ENCODE assay signal across 12 cellular contexts in the genomic region with DNA sequence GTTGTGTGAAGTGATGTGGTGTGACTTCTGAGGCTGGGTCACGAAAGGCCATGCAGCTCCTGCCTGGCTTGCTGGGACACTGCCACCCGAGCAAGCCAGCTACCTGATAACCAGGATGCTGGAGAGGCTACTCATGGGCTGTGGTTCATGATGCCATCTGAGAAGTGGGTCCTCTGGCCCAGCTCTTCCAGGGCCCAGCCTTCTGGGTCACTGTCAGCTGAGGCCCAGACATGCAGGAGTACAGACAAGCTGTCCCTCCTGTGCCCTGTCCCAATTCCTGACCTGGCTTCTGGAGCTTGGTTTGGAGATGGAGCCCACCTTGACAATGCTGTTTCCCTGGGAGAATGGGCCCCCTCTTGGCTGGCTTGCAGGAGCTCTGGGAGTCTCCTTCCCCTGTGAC.
A peak's percentile ranks its signal among the peaks of the same experiment; 100 is the strongest.
DNase-seq lines count a peak whose midpoint lies in the region; ATAC-seq, FAIRE-seq and TF ChIP-seq lines count a peak whose summit lies in the region.
"Had no signal": no experiment of that assay in that cellular context is flagged by ENCODE, and none has a peak within 500 bp of the region (broad histone marks: within the 10 kb centered on the region; RNA-seq: fewer than 3 reads in every experiment).

No MANE protein-coding gene starts in this region.

- H3K4me2 ChIP-seq in PC-3 (ENCODE audit: low read length) = peak overlapping the region; percentile 100; the same call in 1 of the 2 replicates
- H3K4me2 ChIP-seq in endothelial cell of umbilical vein (ENCODE audit: insufficient read depth, low read length) = peak overlapping the region; percentile 53
- peak overlapping the region; percentile 90 for H3K4me2 ChIP-seq in smooth muscle cell

- peak overlapping the region; percentile 89 for H3K4me3 Mint-ChIP-seq in T-helper 2 cell treated with Interferon-gamma antibody and Interleukin-4, amounts not matched to agents 5 μg/mL and 100 μg/mL, for 36 hours
- no peak overlapping the region for H3K4me3 Mint-ChIP-seq in activated CD4-positive, alpha-beta memory T cell treated with anti-CD3 and anti-CD28 coated beads, Interleukin-2, amount 10 ng/mL, durations not matched to agents 7 days and 5 days

- no peaks in the 10 kb centered on the region for H3F3A ChIP-seq in PC-3 (ENCODE audit: low read length, unreplicated experiment)
- no peaks in the 10 kb centered on the region for H3F3A ChIP-seq in smooth muscle cell (ENCODE audit: low read depth)

- H3K9me3 Mint-ChIP-seq in T-helper 2 cell treated with Interferon-gamma antibody and Interleukin-4, amounts not matched to agents 5 μg/mL and 100 μg/mL, for 36 hours = no peaks in the 10 kb centered on the region
- H3K9me3 Mint-ChIP-seq in activated CD4-positive, alpha-beta memory T cell treated with anti-CD3 and anti-CD28 coated beads, Interleukin-2, amount 10 ng/mL, durations not matched to agents 7 days and 5 days = no peaks in the 10 kb centered on the region
- H3K9me3 Mint-ChIP-seq: WTC11 had no signal

- no peaks in the 10 kb centered on the region for H3K9me1 ChIP-seq in endothelial cell of umbilical vein (replicated peaks; ENCODE audit: control insufficient read depth, extremely low read depth, insufficient read depth, low read length)

- H3K36me3 Mint-ChIP-seq in T-helper 2 cell treated with Interferon-gamma antibody and Interleukin-4, amounts not matched to agents 5 μg/mL and 100 μg/mL, for 36 hours (ENCODE audit: low read depth) = no peaks in the 10 kb centered on the region
- H3K36me3 Mint-ChIP-seq in activated CD4-positive, alpha-beta memory T cell treated with anti-CD3 and anti-CD28 coated beads, Interleukin-2, amount 10 ng/mL, durations not matched to agents 7 days and 5 days (ENCODE audit: low read depth) = no peaks in the 10 kb centered on the region
- H3K36me3 Mint-ChIP-seq: WTC11 had no signal

- no peak overlapping the region for H3K27ac Mint-ChIP-seq in T-helper 2 cell treated with Interferon-gamma antibody and Interleukin-4, amounts not matched to agents 5 μg/mL and 100 μg/mL, for 36 hours
- no peak overlapping the region for H3K27ac Mint-ChIP-seq in activated CD4-positive, alpha-beta memory T cell treated with anti-CD3 and anti-CD28 coated beads, Interleukin-2, amount 10 ng/mL, durations not matched to agents 7 days and 5 days
- H3K27ac Mint-ChIP-seq: WTC11 had no signal

- no peak for TF ChIP-seq POLR2A in endothelial cell of umbilical vein (IDR thresholded peaks at IDR 0.05; ENCODE audit: low read depth, low read length)

- BruUV-seq in PC-3 (replicated peaks; lab: Mats Ljungman, UMichigan) (no TSS peak), endothelial cell of umbilical vein (replicated peaks; lab: Mats Ljungman, UMichigan) (no TSS peak)

- no peak for DNase-seq in T-helper 2 cell treated with Interferon-gamma antibody and Interleukin-4, amounts not matched to agents 5 μg/mL and 100 μg/mL, for 36 hours (ENCODE audit: low spot score)
- DNase-seq in T-helper 2 cell = no peak
- DNase-seq in PC-3 = no peak
- DNase-seq in endothelial cell of umbilical vein (ENCODE audit: low read depth, low spot score) = no peak
- DNase-seq in smooth muscle cell (lab: John Stamatoyannopoulos, UW; ENCODE audit: unreplicated experiment) = no peak
- DNase-seq in activated CD4-positive, alpha-beta memory T cell treated with anti-CD3 and anti-CD28 coated beads, Interleukin-2, amount 10 ng/mL, durations not matched to agents 7 days and 5 days = no peak
- DNase-seq: activated effector memory CD4-positive, alpha-beta T cell treated with Interleukin-2 at 50 U/mL for 16 hours had no signal

- H3K27me3 ChIP-seq in PC-3 (ENCODE audit: low read length) (no peaks in the 10 kb centered on the region), endothelial cell of umbilical vein (ENCODE audit: control insufficient read depth in 2 of 2, insufficient read depth in 2 of 2, low read length in 2 of 2) (no peaks in the 10 kb centered on the region), smooth muscle cell (ENCODE audit: low read depth) (no peaks in the 10 kb centered on the region)

- dilution Hi-C loops in endothelial cell of umbilical vein (cut with MboI; ENCODE audit: extremely low pct_ligation_motif_present, low sequenced_read_pairs) = no loop called here

- H3K4me3 ChIP-seq in PC-3 (ENCODE audit: low read length) (peak overlapping the region; percentile 87; the same call in 1 of the 2 replicates), endothelial cell of umbilical vein (replicated peaks in 1 of 3; ENCODE audit: insufficient read depth in 1 of 3, low read depth in 1 of 3, low read length in 3 of 3) (no peak overlapping the region), smooth muscle cell (peak overlapping the region; percentile 69)

- H3K4me1 Mint-ChIP-seq in T-helper 2 cell treated with Interferon-gamma antibody and Interleukin-4, amounts not matched to agents 5 μg/mL and 100 μg/mL, for 36 hours (ENCODE audit: low read depth) = peaks cover 6% of the 10 kb centered on the region
- peaks cover 15% of the 10 kb centered on the region for H3K4me1 Mint-ChIP-seq in activated CD4-positive, alpha-beta memory T cell treated with anti-CD3 and anti-CD28 coated beads, Interleukin-2, amount 10 ng/mL, durations not matched to agents 7 days and 5 days

- H3K27ac ChIP-seq in PC-3 (ENCODE audit: low read length) (no peak overlapping the region), endothelial cell of umbilical vein (ENCODE audit: insufficient read depth, low read depth, low read length) (no peak overlapping the region), smooth muscle cell (ENCODE audit: low read depth) (peak overlapping the region; percentile 56)
- H3K27ac ChIP-seq: neutrophil had no signal

- H3K4me1 ChIP-seq in PC-3 (ENCODE audit: insufficient read depth, low read length) (0 out of 2 replicates have a peak, but pooled peaks cover 4% of the 10 kb centered on the region), endothelial cell of umbilical vein (ENCODE audit: control insufficient read depth, extremely low read depth, insufficient read depth, low read length) (peaks cover 3% of the 10 kb centered on the region), smooth muscle cell (ENCODE audit: low read depth) (peaks cover 4% of the 10 kb centered on the region)

- H3K9me3 ChIP-seq in PC-3 (ENCODE audit: low read length) (no peaks in the 10 kb centered on the region), endothelial cell of umbilical vein (replicated peaks; ENCODE audit: control insufficient read depth, insufficient read depth, low read length) (no peaks in the 10 kb centered on the region), smooth muscle cell (replicated peaks; ENCODE audit: low read depth) (no peaks in the 10 kb centered on the region)
- H3K9me3 ChIP-seq: neutrophil had no signal

- H3K79me2 ChIP-seq in PC-3 (ENCODE audit: low read length) (no peaks in the 10 kb centered on the region), endothelial cell of umbilical vein (ENCODE audit: control insufficient read depth, insufficient read depth, low read length) (no peaks in the 10 kb centered on the region), smooth muscle cell (ENCODE audit: low read depth) (no peaks in the 10 kb centered on the region)

- H4K20me1 ChIP-seq in PC-3 (ENCODE audit: low read length) (no peaks in the 10 kb centered on the region), endothelial cell of umbilical vein (replicated peaks; ENCODE audit: control insufficient read depth, extremely low read depth, insufficient read depth, low read length) (no peaks in the 10 kb centered on the region), smooth muscle cell (ENCODE audit: low read depth) (no peaks in the 10 kb centered on the region)

- POLR2A ChIA-PET in PC-3 (lab: Charles Lee; ENCODE audit: unreplicated experiment) (interaction anchor here (0.6 kb wide), 1 partner anchor 33 kb away, joined by 5 read pairs; no protein-coding TSS in a partner anchor), endothelial cell of umbilical vein (lab: Charles Lee) (interaction anchor here (0.9 to 1.0 kb wide), 2 partner anchors 122 to 123 kb away, joined by 3 read pairs; partner anchors contain the start of gene FAM83D)
- POLR2A ChIA-PET in activated CD4-positive, alpha-beta memory T cell treated with anti-CD3 and anti-CD28 coated beads, Interleukin-2, amount 10 ng/mL, durations not matched to agents 7 days and 5 days (lab: Charles Lee) = interaction anchor here (0.8 to 2.0 kb wide), 10 partner anchors 8 to 400 kb away, joined by 3 to 10 read pairs (median 3); partner anchors contain the start of genes DHX35 and FAM83D

- ATAC-seq in PC-3 = no peak
- ATAC-seq in GM19351 (IDR thresholded peaks at IDR 0.05; ENCODE audit: unreplicated experiment) = no peak
- ATAC-seq in HG02610 (IDR thresholded peaks at IDR 0.05; ENCODE audit: unreplicated experiment) = no peak

- no peaks in the 10 kb centered on the region for H3K9me2 ChIP-seq in PC-3 (replicated peaks; ENCODE audit: low read length)

- 92% methylated on average over 2 of the region's 2 CpGs for WGBS in smooth muscle cell (ENCODE audit: low lambda C conversion rate)

- H2AFZ ChIP-seq in PC-3 (ENCODE audit: low read length) (peak overlapping the region; percentile 98; the same call in 1 of the 2 replicates), endothelial cell of umbilical vein (ENCODE audit: low read depth, low read length) (peak overlapping the region; percentile 81), smooth muscle cell (ENCODE audit: low read depth) (peak overlapping the region; percentile 75)

- CTCF ChIA-PET in PC-3 (lab: Charles Lee) = interaction anchor here (0.7 to 1.8 kb wide), 4 partner anchors 32 to 123 kb away, joined by 3 to 6 read pairs (median 5); partner anchors contain the start of genes DHX35 and FAM83D
- CTCF ChIA-PET in endothelial cell of umbilical vein (lab: Charles Lee) = interaction anchor here (1.0 to 5.3 kb wide), 25 partner anchors 8 to 1914 kb away, joined by 3 to 143 read pairs (median 11); partner anchors contain the start of genes DHX35 and FAM83D
- CTCF ChIA-PET in activated CD4-positive, alpha-beta memory T cell treated with anti-CD3 and anti-CD28 coated beads, Interleukin-2, amount 10 ng/mL, durations not matched to agents 7 days and 5 days (lab: Charles Lee) = interaction anchor here (0.7 to 6.3 kb wide), 39 partner anchors 9 to 404 kb away, joined by 3 to 94 read pairs (median 6); partner anchors contain the start of genes DHX35, FAM83D and PPP1R16B

- FAIRE-seq in endothelial cell of umbilical vein (lab: Jason Lieb, UNC) = no peak
- FAIRE-seq: GM18507 had no signal

- H3K27me3 Mint-ChIP-seq in T-helper 2 cell treated with Interferon-gamma antibody and Interleukin-4, amounts not matched to agents 5 μg/mL and 100 μg/mL, for 36 hours (ENCODE audit: low read depth) = peaks cover 4% of the 10 kb centered on the region
- peaks cover 8% of the 10 kb centered on the region for H3K27me3 Mint-ChIP-seq in activated CD4-positive, alpha-beta memory T cell treated with anti-CD3 and anti-CD28 coated beads, Interleukin-2, amount 10 ng/mL, durations not matched to agents 7 days and 5 days

- TF ChIP-seq CTCF in PC-3 (conservative IDR thresholded peaks at IDR 0.05; ENCODE audit: low read depth, low read length) (no peak), endothelial cell of umbilical vein (IDR thresholded peaks at IDR 0.05; ENCODE audit: extremely low read depth in 1 of 2, insufficient read depth in 1 of 2, low read depth in 1 of 2, low read length in 2 of 2) (no peak), smooth muscle cell (IDR thresholded peaks at IDR 0.05; ENCODE audit: borderline replicate concordance, insufficient read depth, poor library complexity, severe bottlenecking) (no peak)

- intact Hi-C loops in PC-3 (cut with micrococcal nuclease) = loop anchor here (5.0 kb wide), 1 partner anchor 402 kb away; no protein-coding TSS in a partner anchor
- intact Hi-C loops in endothelial cell of umbilical vein (cut with micrococcal nuclease) = loop anchor here (2.0 to 5.0 kb wide), 2 partner anchors 302 to 322 kb away; partner anchors contain the start of gene ACTR5

- H3K9ac ChIP-seq in PC-3 (ENCODE audit: low read length) (peak overlapping the region; percentile 76; the same call in 1 of the 2 replicates), endothelial cell of umbilical vein (replicated peaks; ENCODE audit: extremely low read depth, insufficient read depth, low read length) (no peak overlapping the region), smooth muscle cell (ENCODE audit: low read depth) (peak overlapping the region; percentile 31)

- H3K36me3 ChIP-seq in PC-3 (ENCODE audit: low read depth, low read length) = no peaks in the 10 kb centered on the region
- H3K36me3 ChIP-seq in endothelial cell of umbilical vein (ENCODE audit: control insufficient read depth in 2 of 2, extremely low read depth in 1 of 2, insufficient read depth in 2 of 2, low read length in 2 of 2) = no peaks in the 10 kb centered on the region
- no peaks in the 10 kb centered on the region for H3K36me3 ChIP-seq in smooth muscle cell (ENCODE audit: low read depth)
- H3K36me3 ChIP-seq: neutrophil had no signal

Comparison
In these comparisons a context has a peak if more than half of its experiments do, and no peak if none do; other contexts are left out.
1. H3K4me3 ChIP-seq: peak in PC-3 (single experiment) and smooth muscle cell (single experiment); none in endothelial cell of umbilical vein (0 of 3).
2. Peak in every context shown above with its lines, with median percentiles within 50 percentile points of each other: H2AFZ ChIP-seq and H3K4me2 ChIP-seq.